Comparison of ENCODE assay signal across 7 cellular contexts in genomic region chr5:142800776-142801494, GRCh38. TPM values are rescaled to one million over a fixed set of nuclear protein-coding genes. Genes with fewer than 3 reads are reported as not detected.
DNase-seq lines count a peak whose midpoint lies in the region; ATAC-seq and TF ChIP-seq lines count a peak whose summit lies in the region.

No MANE protein-coding gene starts in this region.

- BruUV-seq in MCF 10A (replicated peaks; lab: Mats Ljungman, UMichigan) = no TSS peak

- H3K9me3 Mint-ChIP-seq in stimulated activated naive B cell treated with anti-CD40 and anti-IgM and Interleukin-4, amounts not matched to agents 10 μg/mL and 1 μg/mL and 100 μg/mL, for 72 hours = no peaks in the 10 kb centered on the region
- no peaks in the 10 kb centered on the region for H3K9me3 Mint-ChIP-seq in MCF 10A (ENCODE audit: unreplicated experiment)

- POLR2A ChIA-PET in MCF 10A (lab: Yijun Ruan, JAX) = interaction anchor here (0.8 to 1.3 kb wide), 2 partner anchors 23 to 26 kb away, joined by 3 read pairs; no protein-coding TSS in a partner anchor

- intact Hi-C loops in MCF 10A (cut with micrococcal nuclease) = no loop called here

- no peaks in the 10 kb centered on the region for H3K27me3 Mint-ChIP-seq in stimulated activated naive B cell treated with anti-CD40 and anti-IgM and Interleukin-4, amounts not matched to agents 10 μg/mL and 1 μg/mL and 100 μg/mL, for 72 hours
- no peaks in the 10 kb centered on the region for H3K27me3 Mint-ChIP-seq in MCF 10A (ENCODE audit: insufficient read depth, unreplicated experiment)

- H3K4me3 Mint-ChIP-seq in stimulated activated naive B cell treated with anti-CD40 and anti-IgM and Interleukin-4, amounts not matched to agents 10 μg/mL and 1 μg/mL and 100 μg/mL, for 72 hours = peak overlapping the region; percentile 34 to 43
- no peak overlapping the region for H3K4me3 Mint-ChIP-seq in MCF 10A (ENCODE audit: unreplicated experiment)

- TF ChIP-seq CTCF in MCF 10A (IDR thresholded peaks at IDR 0.05; ENCODE audit: unreplicated experiment) = no peak

- H3K4me1 Mint-ChIP-seq in stimulated activated naive B cell treated with anti-CD40 and anti-IgM and Interleukin-4, amounts not matched to agents 10 μg/mL and 1 μg/mL and 100 μg/mL, for 72 hours = peaks cover 37 to 54% of the 10 kb centered on the region in 2 donors
- peaks cover 10% of the 10 kb centered on the region for H3K4me1 Mint-ChIP-seq in MCF 10A (ENCODE audit: insufficient read depth, unreplicated experiment)

- CTCF ChIA-PET in MCF 10A (lab: Yijun Ruan, JAX) = interaction anchor here (0.7 kb wide), 1 partner anchor 79 kb away, joined by 4 read pairs; no protein-coding TSS in a partner anchor

- peak; percentile 41 for DNase-seq in activated CD8-positive, alpha-beta memory T cell treated with anti-CD3 and anti-CD28 coated beads, Interleukin-2, amount 50 U/mL, for 4 hours
- peak; percentile 28 for DNase-seq in stimulated activated naive B cell treated with anti-CD40 and anti-IgM and Interleukin-4, amounts not matched to agents 10 μg/mL and 1 μg/mL and 100 μg/mL, for 72 hours
- no peak for DNase-seq in NCI-H2029 treated with DMSO at 0.1 percent for 48 hours (lab: John Stamatoyannopoulos, UW)
- DNase-seq in Ammon's horn (ENCODE audit: low spot score) = no peak
- no peak for DNase-seq in MCF 10A (ENCODE audit: unreplicated experiment)

- H3K27ac Mint-ChIP-seq in stimulated activated naive B cell treated with anti-CD40 and anti-IgM and Interleukin-4, amounts not matched to agents 10 μg/mL and 1 μg/mL and 100 μg/mL, for 72 hours = peak overlapping the region; percentile 48
- H3K27ac Mint-ChIP-seq in MCF 10A (ENCODE audit: low read depth, unreplicated experiment) = no peak overlapping the region

- peak; percentile 81 for ATAC-seq in GM19467 (IDR thresholded peaks at IDR 0.05; ENCODE audit: unreplicated experiment)
- peak; percentile 85 for ATAC-seq in HG03175 (IDR thresholded peaks at IDR 0.05; ENCODE audit: unreplicated experiment)
- ATAC-seq in stimulated activated naive B cell treated with anti-CD40 and anti-IgM and Interleukin-4, amounts not matched to agents 10 μg/mL and 1 μg/mL and 100 μg/mL, for 72 hours (replicated peaks) = peak; percentile 85 to 88

- H3K36me3 Mint-ChIP-seq in stimulated activated naive B cell treated with anti-CD40 and anti-IgM and Interleukin-4, amounts not matched to agents 10 μg/mL and 1 μg/mL and 100 μg/mL, for 72 hours = peaks cover 0 to 1% of the 10 kb centered on the region in 2 donors
- no peaks in the 10 kb centered on the region for H3K36me3 Mint-ChIP-seq in MCF 10A (ENCODE audit: insufficient read depth, unreplicated experiment)

RNA-seq across cellular contexts. Expression of gene ARHGAP26, which starts 30.8 kb away (rescaled TPM):
- 54.3 and 58.9 TPM in 2 replicates for total RNA-seq in MCF 10A (2022)

Comparison
In these comparisons a context has a peak if more than half of its experiments do, and no peak if none do; other contexts are left out.
1. DNase-seq: peak in activated CD8-positive, alpha-beta memory T cell treated with anti-CD3 and anti-CD28 coated beads, Interleukin-2, amount 50 U/mL, for 4 hours (single experiment) and stimulated activated naive B cell treated with anti-CD40 and anti-IgM and Interleukin-4, amounts not matched to agents 10 μg/mL and 1 μg/mL and 100 μg/mL, for 72 hours (single experiment); none in NCI-H2029 treated with DMSO at 0.1 percent for 48 hours (single experiment), Ammon's horn (single experiment) and MCF 10A (single experiment).
2. Peak in every context shown above with its lines, with median percentiles within 50 percentile points of each other: ATAC-seq.